Comparison of ENCODE assay signal across 8 cellular contexts in the genomic region with DNA sequence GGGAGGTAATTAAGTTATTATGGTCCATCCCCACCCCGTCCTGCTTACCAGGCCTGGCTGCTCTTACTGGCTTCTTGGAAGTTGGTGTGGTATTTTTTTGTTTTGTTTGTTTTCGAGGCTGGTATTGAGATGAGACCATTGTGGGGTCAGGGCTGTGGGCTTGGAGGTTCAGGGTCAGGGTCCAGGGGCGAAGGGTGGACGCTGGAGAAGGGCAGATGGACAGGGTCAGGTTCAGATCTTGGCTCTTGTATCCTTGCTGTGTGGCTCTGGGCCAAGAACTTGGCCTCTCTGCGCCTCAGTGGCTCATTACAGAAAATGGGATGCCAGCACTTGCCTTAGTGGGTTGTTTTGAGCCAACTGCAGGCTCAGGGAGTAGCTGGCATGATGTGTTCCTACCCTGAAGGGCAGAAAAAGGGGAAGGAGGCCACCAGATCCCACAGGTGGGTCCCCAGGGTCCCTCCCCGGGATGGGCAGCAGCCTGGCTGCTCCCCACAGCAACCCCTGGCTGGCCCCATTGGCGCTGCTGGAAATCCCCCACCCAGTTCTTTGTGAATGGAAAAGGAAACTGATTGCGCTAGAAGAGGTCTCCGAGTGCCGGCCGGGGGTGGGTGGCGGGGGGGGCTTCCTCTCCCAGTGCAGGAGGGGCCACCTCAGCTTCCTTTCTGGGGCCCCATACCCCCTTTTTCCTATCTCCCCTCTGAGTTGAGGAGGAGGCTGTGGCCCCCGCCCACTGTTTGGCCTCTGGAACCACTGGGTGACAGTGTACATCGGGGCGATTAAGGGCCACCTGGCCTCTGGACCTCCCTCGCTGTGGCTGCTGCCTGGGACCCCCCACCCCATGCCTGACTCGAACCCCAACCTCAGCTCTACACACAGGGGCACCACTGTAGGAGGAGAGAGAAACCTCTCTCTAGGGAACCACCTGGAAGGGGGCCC. TPM values are rescaled to one million over a fixed set of nuclear protein-coding genes. Genes with fewer than 3 reads are reported as not detected.
A peak's percentile ranks its signal among the peaks of the same experiment; 100 is the strongest.
DNase-seq lines count a peak whose midpoint lies in the region; ATAC-seq and TF ChIP-seq lines count a peak whose summit lies in the region.

No MANE protein-coding gene starts in this region.

- peak overlapping the region; percentile 45 for H3K4me3 ChIP-seq in GM06990 (replicated peaks; ENCODE audit: low read depth, low read length)
- H3K4me3 ChIP-seq in skeletal muscle satellite cell (ENCODE audit: low read length), result no peak overlapping the region

- H3K4me2 ChIP-seq in skeletal muscle satellite cell (ENCODE audit: low read length), result peak overlapping the region; percentile 9

- peaks cover 74% of the 10 kb centered on the region for H3K4me1 ChIP-seq in skeletal muscle satellite cell (ENCODE audit: control insufficient read depth, insufficient read depth, low read length)

- H3K36me3 ChIP-seq in GM06990 (ENCODE audit: control insufficient read depth, insufficient read depth, low read length) (peaks cover under 1% of the 10 kb centered on the region), skeletal muscle satellite cell (ENCODE audit: insufficient read depth, low read length) (peaks cover 62% of the 10 kb centered on the region)

- TF ChIP-seq CTCF in GM06990 (IDR thresholded peaks at IDR 0.05; ENCODE audit: insufficient read depth, low read length, poor library complexity, severe bottlenecking), result peak; percentile 5

- H3K27me3 ChIP-seq in GM06990 (replicated peaks; ENCODE audit: control insufficient read depth, insufficient read depth, low read length), result no peaks in the 10 kb centered on the region
- H3K27me3 ChIP-seq in skeletal muscle satellite cell (ENCODE audit: control insufficient read depth, insufficient read depth, low read length), result no peaks in the 10 kb centered on the region

- ATAC-seq in HG02763 (IDR thresholded peaks at IDR 0.05; ENCODE audit: unreplicated experiment), result no peak

- H3K27ac ChIP-seq in cingulate gyrus (ENCODE audit: low read depth, low read length), result peak overlapping the region; percentile 41

- no peaks in the 10 kb centered on the region for H3K9me3 ChIP-seq in skeletal muscle satellite cell (replicated peaks; ENCODE audit: low read length)

- H3K9ac ChIP-seq in skeletal muscle satellite cell (ENCODE audit: low read depth, low read length), result no peak overlapping the region

- DNase-seq in GM06990 (ENCODE audit: extremely low read depth, insufficient read length) (peak; percentile 82), T-helper 22 cell (ENCODE audit: low read depth) (peak; percentile 71), SHP77 treated with DMSO at 0.1 percent for 48 hours (lab: John Stamatoyannopoulos, UW) (no peak), hippocampal formation (lab: John Stamatoyannopoulos, UW) (no peak), NCI-H2171 treated with DMSO at 0.1 percent for 48 hours (lab: John Stamatoyannopoulos, UW) (no peak)

RNA-seq across cellular contexts. Expression of a gene that starts 25.0 kb away (rescaled TPM):
- total RNA-seq in skeletal muscle satellite cell (2012; rRNA removed), result 62.6 and 84.1 TPM in 2 replicates

Comparison
In these comparisons a context has a peak if more than half of its experiments do, and no peak if none do; other contexts are left out.
1. DNase-seq: peak in GM06990 (single experiment) and T-helper 22 cell (single experiment); none in SHP77 treated with DMSO at 0.1 percent for 48 hours (single experiment), hippocampal formation (0 of 2) and NCI-H2171 treated with DMSO at 0.1 percent for 48 hours (single experiment).